ENCODE assay signal across 19 cellular contexts in genomic region chr1:33143698-33144097, GRCh38. TPM values are rescaled to one million over a fixed set of nuclear protein-coding genes. Genes with fewer than 3 reads are reported as not detected.
DNase-seq lines count a peak whose midpoint lies in the region; ATAC-seq and TF ChIP-seq lines count a peak whose summit lies in the region.
"Had no signal": no experiment of that assay in that cellular context is flagged by ENCODE, and none has a peak within 500 bp of the region (broad histone marks: within the 10 kb centered on the region; RNA-seq: fewer than 3 reads in every experiment).

No MANE protein-coding gene starts in this region.

- DNase-seq in AG04449 (ENCODE audit: low read depth, low spot score) (peak; percentile 82), H9 (no peak), hepatic stellate cell (ENCODE audit: low spot score) (peak; percentile 83), NCI-H345 (lab: John Stamatoyannopoulos, UW) (no peak), putamen (ENCODE audit: low spot score) (no peak), HEK293T (ENCODE audit: extremely low spot score) (no peak)
- DNase-seq: activated CD4-positive, alpha-beta T cell treated with anti-CD3 and anti-CD28 coated beads for 48 hours; activated T-cell treated with anti-CD3 and anti-CD28 coated beads, Interleukin-2, amount 50 U/mL, for 72 hours; anterior cingulate cortex; effector CD4-positive, alpha-beta T cell; islet precursor cell; MM.1S; retina; stimulated activated CD4-positive, alpha-beta T cell treated with anti-CD3 and anti-CD28 coated beads, Interleukin-4, amount 100 ng/mL, for 24 hours; stimulated activated naive B cell treated with anti-CD40 and anti-IgM and Interleukin-4, amounts not matched to agents 10 μg/mL and 1 μg/mL and 100 μg/mL, for 72 hours had no signal

- H2BK20ac ChIP-seq in H9 (ENCODE audit: low read depth, low read length, poor library complexity, severe bottlenecking): no peak overlapping the region

- 0 out of 2 replicates have a peak, but pooled peaks cover 3% of the 10 kb centered on the region for H3K27me3 ChIP-seq in H9 (ENCODE audit: insufficient read depth, low read length)

- TF ChIP-seq CTCF in AG04449 (IDR thresholded peaks at IDR 0.05; ENCODE audit: insufficient read depth, low read length, missing control alignments) (no peak), H9 (conservative IDR thresholded peaks at IDR 0.05) (no peak)

- H3K4ac ChIP-seq in H9 (ENCODE audit: low read depth, low read length): no peak overlapping the region

- H3K23ac ChIP-seq in H9 (ENCODE audit: insufficient read length, low read depth, low read length): no peak overlapping the region

- ATAC-seq in activated T-helper 17 cell treated with anti-CD3 and anti-CD28 coated beads, Interleukin-2, amount 50 U/mL, for 72 hours (replicated peaks): no peak
- ATAC-seq in HG02571 (IDR thresholded peaks at IDR 0.05; ENCODE audit: unreplicated experiment): no peak
- ATAC-seq: activated T-cell treated with anti-CD3 and anti-CD28 coated beads, Interleukin-2, amount 50 U/mL, for 72 hours; stimulated activated naive B cell treated with anti-CD40 and anti-IgM and Interleukin-4, amounts not matched to agents 10 μg/mL and 1 μg/mL and 100 μg/mL, for 72 hours had no signal

- no CpG with 5 or more reads among the region's 2 CpGs for WGBS in H9 (ENCODE audit: extremely low coverage, insufficient read length, low lambda C conversion rate)

- CTCF ChIA-PET in AG04449 (lab: Yijun Ruan, JAX): interaction anchor here (1.2 to 13.7 kb wide), 6 partner anchors 10 to 152 kb away, joined by 3 to 168 read pairs (median 10); no protein-coding TSS in a partner anchor
- CTCF ChIA-PET in HEK293T (lab: Yijun Ruan, JAX): no interaction called here

- no peak overlapping the region for H3T11ph ChIP-seq in H9 (ENCODE audit: low read length)

- H4K5ac ChIP-seq in H9 (ENCODE audit: insufficient read length, low read depth, low read length): no peak overlapping the region

- no peaks in the 10 kb centered on the region for H4K20me1 ChIP-seq in H9 (ENCODE audit: control insufficient read depth, insufficient read depth, insufficient read length)

- no peak overlapping the region for H3K4me2 ChIP-seq in H9 (ENCODE audit: insufficient read depth, insufficient read length, low read length)

- H3K9ac ChIP-seq in H9 (ENCODE audit: extremely low read depth, insufficient read length, low read length): no peak overlapping the region

- H3K27me3 Mint-ChIP-seq in H9 (ENCODE audit: low read depth): peaks cover 1% of the 10 kb centered on the region; the same call in 1 of the 2 replicates
- no peaks in the 10 kb centered on the region for H3K27me3 Mint-ChIP-seq in activated T-helper 17 cell treated with anti-CD3 and anti-CD28 coated beads, Interleukin-2, amount 50 U/mL, for 72 hours
- H3K27me3 Mint-ChIP-seq: B cell; stimulated activated naive B cell treated with anti-CD40 and anti-IgM and Interleukin-4, amounts not matched to agents 10 μg/mL and 1 μg/mL and 100 μg/mL, for 72 hours had no signal

- no peak overlapping the region for H2BK120ac ChIP-seq in H9 (ENCODE audit: low read depth, low read length, poor library complexity, severe bottlenecking)

- no peak overlapping the region for H3K27ac ChIP-seq in H9 (ENCODE audit: insufficient read length, low read depth, low read length)
- H3K27ac ChIP-seq: HL-60 had no signal

- no peaks in the 10 kb centered on the region for H3K9me3 ChIP-seq in H9 (ENCODE audit: control insufficient read depth, low read depth, low read length)

- peaks cover 37 to 45% of the 10 kb centered on the region in 2 experiments for H3K4me1 Mint-ChIP-seq in H9
- H3K4me1 Mint-ChIP-seq in activated T-helper 17 cell treated with anti-CD3 and anti-CD28 coated beads, Interleukin-2, amount 50 U/mL, for 72 hours: peaks cover 10% of the 10 kb centered on the region
- H3K4me1 Mint-ChIP-seq: B cell had no signal

- peak overlapping the region in 1 of 3 experiments; percentile 34; a peak in 2 of 7 replicates for H3K27ac Mint-ChIP-seq in H9
- peak overlapping the region; percentile 23 for H3K27ac Mint-ChIP-seq in activated T-helper 17 cell treated with anti-CD3 and anti-CD28 coated beads, Interleukin-2, amount 50 U/mL, for 72 hours
- H3K27ac Mint-ChIP-seq: activated T-cell treated with anti-CD3 and anti-CD28 coated beads, Interleukin-2, amount 50 U/mL, for 72 hours; B cell; stimulated activated naive B cell treated with anti-CD40 and anti-IgM and Interleukin-4, amounts not matched to agents 10 μg/mL and 1 μg/mL and 100 μg/mL, for 72 hours had no signal

- H2BK15ac ChIP-seq in H9 (ENCODE audit: low read depth, low read length): no peak overlapping the region

- H3K56ac ChIP-seq in H9 (ENCODE audit: insufficient read length, low read depth, low read length): no peak overlapping the region

- H3K79me1 ChIP-seq in H9 (ENCODE audit: insufficient read depth, low read depth, low read length, poor library complexity, severe bottlenecking): no peaks in the 10 kb centered on the region

- H3K36me3 Mint-ChIP-seq in H9 (ENCODE audit: insufficient read depth in 1 of 3, low read depth in 3 of 3): peaks cover 0 to 8% (median 6%) of the 10 kb centered on the region in 3 experiments; a peak in 3 of 7 replicates
- H3K36me3 Mint-ChIP-seq in activated T-helper 17 cell treated with anti-CD3 and anti-CD28 coated beads, Interleukin-2, amount 50 U/mL, for 72 hours (ENCODE audit: low read depth): peaks cover 15% of the 10 kb centered on the region

- no peak overlapping the region for H2BK5ac ChIP-seq in H9 (ENCODE audit: insufficient read length, low read length)

- no peaks in the 10 kb centered on the region for H3K9me3 Mint-ChIP-seq in H9
- H3K9me3 Mint-ChIP-seq in activated T-helper 17 cell treated with anti-CD3 and anti-CD28 coated beads, Interleukin-2, amount 50 U/mL, for 72 hours: no peaks in the 10 kb centered on the region
- H3K9me3 Mint-ChIP-seq: activated T-cell treated with anti-CD3 and anti-CD28 coated beads, Interleukin-2, amount 50 U/mL, for 72 hours; stimulated activated naive B cell treated with anti-CD40 and anti-IgM and Interleukin-4, amounts not matched to agents 10 μg/mL and 1 μg/mL and 100 μg/mL, for 72 hours had no signal

- H3K14ac ChIP-seq in H9 (ENCODE audit: insufficient read depth, low read length): 0 out of 2 replicates have a peak overlapping the region, but pooled peaks have one; percentile 13

- H3K18ac ChIP-seq in H9 (ENCODE audit: insufficient read length, low read depth, low read length): no peak overlapping the region

- no peak overlapping the region for H3K4me3 ChIP-seq in AG04449 (ENCODE audit: low read depth, low read length)

- peaks cover 14% of the 10 kb centered on the region; the same call in 1 of the 2 replicates for H3K4me1 ChIP-seq in H9 (ENCODE audit: insufficient read depth, low read length)

- H3K79me2 ChIP-seq in H9 (ENCODE audit: insufficient read depth, low read length): no peaks in the 10 kb centered on the region

- no peak overlapping the region for H2AFZ ChIP-seq in H9 (ENCODE audit: low read length)

- H2BK12ac ChIP-seq in H9 (ENCODE audit: insufficient read length, low read depth, low read length): no peak overlapping the region

- no peak overlapping the region for H2AK5ac ChIP-seq in H9 (ENCODE audit: insufficient read length, low read length)

- POLR2A ChIA-PET in AG04449 (lab: Yijun Ruan, JAX) (interaction anchor here (0.6 to 1.6 kb wide), 4 partner anchors 9 to 448 kb away, joined by 3 to 4 read pairs (median 3); no protein-coding TSS in a partner anchor), HEK293T (lab: Yijun Ruan, JAX) (no interaction called here)

- no peak overlapping the region for H4K8ac ChIP-seq in H9 (replicated peaks; ENCODE audit: insufficient read length, low read depth, low read length)

- H3K23me2 ChIP-seq in H9 (ENCODE audit: insufficient read length, low read depth, low read length, poor library complexity, severe bottlenecking): no peaks in the 10 kb centered on the region

- no peak overlapping the region for H4K91ac ChIP-seq in H9 (ENCODE audit: insufficient read length, low read depth, low read length)

- no peak overlapping the region for H3K4me3 Mint-ChIP-seq in H9
- H3K4me3 Mint-ChIP-seq in activated T-helper 17 cell treated with anti-CD3 and anti-CD28 coated beads, Interleukin-2, amount 50 U/mL, for 72 hours: no peak overlapping the region
- H3K4me3 Mint-ChIP-seq: activated T-cell treated with anti-CD3 and anti-CD28 coated beads, Interleukin-2, amount 50 U/mL, for 72 hours; B cell; stimulated activated naive B cell treated with anti-CD40 and anti-IgM and Interleukin-4, amounts not matched to agents 10 μg/mL and 1 μg/mL and 100 μg/mL, for 72 hours had no signal

TF ChIP-seq in HEK293T, 16 proteins besides CTCF, POLR2A, EP300 and RAD21:
- no peak for TF ChIP-seq ELF4 (IDR thresholded peaks at IDR 0.05)
- TF ChIP-seq PKNOX1 (IDR thresholded peaks at IDR 0.05): no peak
- TF ChIP-seq SP1 (IDR thresholded peaks at IDR 0.05): no peak
- TF ChIP-seq FOXK2 (IDR thresholded peaks at IDR 0.05): no peak
- TF ChIP-seq NFRKB (IDR thresholded peaks at IDR 0.05): no peak
- TF ChIP-seq TARDBP (IDR thresholded peaks at IDR 0.05): no peak
- no peak for TF ChIP-seq FOXM1 (IDR thresholded peaks at IDR 0.05; ENCODE audit: borderline replicate concordance)
- no peak for TF ChIP-seq CTBP1 (IDR thresholded peaks at IDR 0.05; ENCODE audit: borderline replicate concordance)
- TF ChIP-seq FOXA1 (IDR thresholded peaks at IDR 0.05): no peak
- no peak for TF ChIP-seq BHLHE40 (IDR thresholded peaks at IDR 0.05; ENCODE audit: borderline replicate concordance)
- no peak for TF ChIP-seq ARNT (IDR thresholded peaks at IDR 0.05)
- TF ChIP-seq ZNF384 (IDR thresholded peaks at IDR 0.05): no peak
- no peak for TF ChIP-seq SUZ12 (IDR thresholded peaks at IDR 0.05)
- no peak for TF ChIP-seq L3MBTL2 (conservative IDR thresholded peaks at IDR 0.05)
- TF ChIP-seq HDGF (IDR thresholded peaks at IDR 0.05; ENCODE audit: borderline replicate concordance): no peak
- no peak for TF ChIP-seq LEF1 (IDR thresholded peaks at IDR 0.05; ENCODE audit: borderline replicate concordance)
TF ChIP-seq in HEK293T: peak in this region for 0.

RNA-seq across cellular contexts. Expression of gene TRIM62, which starts 38.1 kb away (rescaled TPM):
- 6.9 and 7.3 TPM in 2 replicates for total RNA-seq in H9 (2021)
- total RNA-seq in activated T-helper 17 cell treated with anti-CD3 and anti-CD28 coated beads, Interleukin-2, amount 50 U/mL, for 72 hours: 1 to 10 TPM; 4.3 to 6.5 TPM

Comparison
In these comparisons a context has a peak if more than half of its experiments do, and no peak if none do; other contexts are left out.
1. DNase-seq: peak in AG04449 (single experiment) and hepatic stellate cell (single experiment); none in H9 (single experiment), NCI-H345 (single experiment), putamen (single experiment) and HEK293T (single experiment).